ENCODE assay signal across 23 cellular contexts in the genomic region with DNA sequence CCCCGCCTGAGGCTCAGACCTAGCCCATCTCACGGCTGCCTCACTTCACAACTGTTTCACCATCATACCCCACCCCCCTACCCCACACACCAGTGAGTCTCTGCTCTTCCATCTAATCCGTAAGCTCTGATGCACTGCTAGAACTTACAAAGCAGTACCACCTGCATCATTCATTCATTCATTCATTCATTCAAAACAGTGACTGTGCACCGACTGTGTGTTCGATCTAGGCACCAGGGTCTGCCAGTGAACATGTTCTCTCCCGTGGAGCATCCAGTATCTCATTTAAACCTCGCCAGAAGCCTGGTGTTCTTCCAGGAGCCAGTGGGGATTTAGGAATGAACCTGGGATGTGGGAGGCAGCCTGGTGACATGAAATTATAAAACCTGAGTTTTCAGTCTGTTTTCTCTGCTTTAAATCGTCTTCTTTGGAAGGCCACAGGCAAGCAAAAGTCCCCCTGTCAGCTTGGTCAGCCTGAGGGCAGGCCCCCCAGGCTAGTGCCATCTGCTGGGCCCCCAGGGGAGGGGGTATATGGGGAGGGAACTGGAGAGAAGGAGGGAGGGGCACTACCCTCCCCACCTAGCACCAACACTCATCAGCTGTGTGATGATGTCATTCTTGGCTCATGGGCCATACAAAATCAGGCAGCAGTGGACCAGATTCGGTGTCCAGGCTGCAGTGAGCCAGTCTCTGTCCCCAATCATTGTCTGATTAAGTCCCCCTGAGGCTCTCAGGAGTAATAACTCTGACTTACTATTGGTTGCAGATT. TPM values are rescaled to one million over a fixed set of nuclear protein-coding genes. Genes with fewer than 3 reads are reported as not detected.
DNase-seq lines count a peak whose midpoint lies in the region; ATAC-seq, FAIRE-seq and TF ChIP-seq lines count a peak whose summit lies in the region.
"Had no signal": no experiment of that assay in that cellular context is flagged by ENCODE, and none has a peak within 500 bp of the region (broad histone marks: within the 10 kb centered on the region; RNA-seq: fewer than 3 reads in every experiment).

No MANE protein-coding gene starts in this region.

- H3K4me1 ChIP-seq in HEK293 (ENCODE audit: control insufficient read depth, insufficient read depth, low read length) (no peaks in the 10 kb centered on the region), OCI-LY3 (ENCODE audit: low read length) (peaks cover 54% of the 10 kb centered on the region), mesendoderm (ENCODE audit: control insufficient read depth, low read depth, low read length) (no peaks in the 10 kb centered on the region)

- no peaks in the 10 kb centered on the region for H3K36me3 ChIP-seq in HEK293 (ENCODE audit: control insufficient read depth in 2 of 2, insufficient read depth in 1 of 2, low read length in 2 of 2)
- H3K36me3 ChIP-seq in OCI-LY3 (replicated peaks; ENCODE audit: low read depth, low read length) = peaks cover 44% of the 10 kb centered on the region
- H3K36me3 ChIP-seq in bronchial epithelial cell (ENCODE audit: control insufficient read depth, insufficient read depth, low read length) = no peaks in the 10 kb centered on the region
- H3K36me3 ChIP-seq in mesendoderm (ENCODE audit: control insufficient read depth, insufficient read depth, low read length) = no peaks in the 10 kb centered on the region
- H3K36me3 ChIP-seq: BLaER1 had no signal

- no peak overlapping the region for H3K4me3 Mint-ChIP-seq in activated CD8-positive, alpha-beta T cell treated with anti-CD3 and anti-CD28 coated beads, Interleukin-2, amount 10 ng/mL, durations not matched to agents 7 days and 5 days
- H3K4me3 Mint-ChIP-seq: CD4-positive, alpha-beta T cell; H9 had no signal

- H3K79me2 ChIP-seq in OCI-LY3 (ENCODE audit: low read length) (peaks cover 33% of the 10 kb centered on the region), mesendoderm (ENCODE audit: control insufficient read depth, insufficient read depth, low read length) (no peaks in the 10 kb centered on the region)

- H3K56ac ChIP-seq in mesendoderm (ENCODE audit: low read length) = no peak overlapping the region

- H2BK120ac ChIP-seq in mesendoderm (ENCODE audit: low read depth, low read length) = no peak overlapping the region

- H3K9me3 Mint-ChIP-seq in activated CD8-positive, alpha-beta T cell treated with anti-CD3 and anti-CD28 coated beads, Interleukin-2, amount 10 ng/mL, durations not matched to agents 7 days and 5 days (ENCODE audit: insufficient read depth) = no peaks in the 10 kb centered on the region
- H3K9me3 Mint-ChIP-seq: CD4-positive, alpha-beta T cell; H9 had no signal

- no peak for ATAC-seq in activated CD8-positive, alpha-beta T cell treated with anti-CD3 and anti-CD28 coated beads, Interleukin-2, amount 10 ng/mL, durations not matched to agents 7 days and 5 days
- no peak for ATAC-seq in GM21717 (IDR thresholded peaks at IDR 0.05; ENCODE audit: unreplicated experiment)
- ATAC-seq: PC-3 had no signal

- H3K27me3 ChIP-seq in OCI-LY3 (ENCODE audit: low read depth, low read length) (no peaks in the 10 kb centered on the region), bronchial epithelial cell (ENCODE audit: control insufficient read depth, insufficient read depth, low read length) (peaks cover 4% of the 10 kb centered on the region), mesendoderm (ENCODE audit: insufficient read depth, low read length, poor library complexity) (no peaks in the 10 kb centered on the region)
- H3K27me3 ChIP-seq: BLaER1 had no signal

- no peak overlapping the region for H4K5ac ChIP-seq in mesendoderm (ENCODE audit: low read length)

- no peaks in the 10 kb centered on the region for H4K20me1 ChIP-seq in OCI-LY3 (ENCODE audit: insufficient read depth, low read length)
- H4K20me1 ChIP-seq: BLaER1 had no signal

- H3K18ac ChIP-seq in mesendoderm (ENCODE audit: low read length) = no peak overlapping the region

- H3K36me3 Mint-ChIP-seq in activated CD8-positive, alpha-beta T cell treated with anti-CD3 and anti-CD28 coated beads, Interleukin-2, amount 10 ng/mL, durations not matched to agents 7 days and 5 days (ENCODE audit: low read depth) = no peaks in the 10 kb centered on the region

- H3K9me3 ChIP-seq in HEK293 (ENCODE audit: control insufficient read depth, insufficient read depth, low read depth, low read length) (no peaks in the 10 kb centered on the region), OCI-LY3 (ENCODE audit: insufficient read depth, low read length) (no peaks in the 10 kb centered on the region)
- H3K9me3 ChIP-seq: BLaER1 had no signal

- H3K79me1 ChIP-seq in mesendoderm (ENCODE audit: low read length) = no peaks in the 10 kb centered on the region

- H3K4me3 ChIP-seq in HEK293 (ENCODE audit: low read depth, low read length) (no peak overlapping the region), OCI-LY3 (ENCODE audit: low read length) (no peak overlapping the region), bronchial epithelial cell (ENCODE audit: low read depth, low read length) (no peak overlapping the region), mesendoderm (ENCODE audit: low read length) (no peak overlapping the region)
- H3K4me3 ChIP-seq: BLaER1 had no signal

- H2BK5ac ChIP-seq in mesendoderm (ENCODE audit: low read length) = no peak overlapping the region

- H2BK15ac ChIP-seq in mesendoderm (replicated peaks; ENCODE audit: low read depth) = no peak overlapping the region

- H3K9ac ChIP-seq in OCI-LY3 (ENCODE audit: low read length) (no peak overlapping the region), mesendoderm (ENCODE audit: low read length) (no peak overlapping the region)
- H3K9ac ChIP-seq: BLaER1 had no signal

- FAIRE-seq in bronchial epithelial cell (lab: Jason Lieb, UNC) = peak; percentile 52
- FAIRE-seq: GM12892 had no signal

- no peak overlapping the region for H3K23ac ChIP-seq in mesendoderm (ENCODE audit: low read length)

- H2AK5ac ChIP-seq in mesendoderm (ENCODE audit: low read length) = no peak overlapping the region

- no CpG with 5 or more reads among the region's 9 CpGs for WGBS in mesendoderm (ENCODE audit: extremely low coverage, insufficient coverage, low lambda C conversion rate)

- H3K27ac Mint-ChIP-seq in activated CD8-positive, alpha-beta T cell treated with anti-CD3 and anti-CD28 coated beads, Interleukin-2, amount 10 ng/mL, durations not matched to agents 7 days and 5 days = no peak overlapping the region
- H3K27ac Mint-ChIP-seq: CD4-positive, alpha-beta T cell; H9 had no signal

- no peak overlapping the region for H4K8ac ChIP-seq in mesendoderm (ENCODE audit: low read depth, low read length)

- peaks cover 26% of the 10 kb centered on the region for H3K4me1 Mint-ChIP-seq in activated CD8-positive, alpha-beta T cell treated with anti-CD3 and anti-CD28 coated beads, Interleukin-2, amount 10 ng/mL, durations not matched to agents 7 days and 5 days (ENCODE audit: low read depth)

- no peak overlapping the region for H3K27ac ChIP-seq in HEK293 (ENCODE audit: extremely low read depth, low read depth, low read length)
- H3K27ac ChIP-seq in OCI-LY3 (ENCODE audit: low read length) = no peak overlapping the region
- H3K27ac ChIP-seq in mesendoderm (ENCODE audit: low read depth, low read length) = no peak overlapping the region
- H3K27ac ChIP-seq: BLaER1 had no signal

- H3K4me2 ChIP-seq in OCI-LY3 (ENCODE audit: low read length) (peak overlapping the region; percentile 91), mesendoderm (ENCODE audit: low read length) (no peak overlapping the region)
- H3K4me2 ChIP-seq: BLaER1 had no signal

- H3K27me3 Mint-ChIP-seq in activated CD8-positive, alpha-beta T cell treated with anti-CD3 and anti-CD28 coated beads, Interleukin-2, amount 10 ng/mL, durations not matched to agents 7 days and 5 days (ENCODE audit: low read depth) = no peaks in the 10 kb centered on the region

- DNase-seq in bronchial epithelial cell (ENCODE audit: low read depth) = no peak
- peak; percentile 13 for DNase-seq in mesendoderm
- no peak for DNase-seq in activated CD8-positive, alpha-beta T cell treated with anti-CD3 and anti-CD28 coated beads, Interleukin-2, amount 10 ng/mL, durations not matched to agents 7 days and 5 days
- DNase-seq in NCI-H2196 treated with DMSO at 0.1 percent for 48 hours (lab: John Stamatoyannopoulos, UW; ENCODE audit: unreplicated experiment) = no peak
- no peak for DNase-seq in NCI-H146 (lab: John Stamatoyannopoulos, UW)
- DNase-seq: ACHN; CD4-positive, alpha-beta T cell; COR-L47; DMS153; H9; KBM-7; NCI-H1092 treated with DMSO at 0.1 percent for 48 hours; NCI-H1436 treated with DMSO at 0.1 percent for 48 hours; NCI-H2029; NCI-H345; PC-3; RPMI8226 had no signal

- no peak overlapping the region for H2AFZ ChIP-seq in OCI-LY3 (ENCODE audit: low read depth, low read length)

- H3K4ac ChIP-seq in mesendoderm (ENCODE audit: low read depth, low read length) = no peak overlapping the region

- POLR2A ChIA-PET in HEK293 (lab: Yijun Ruan, JAX) = interaction anchor here (1.0 kb wide), 1 partner anchor 39 kb away, joined by 3 read pairs; a partner anchor contains a TSS
- POLR2A ChIA-PET in activated CD8-positive, alpha-beta T cell treated with anti-CD3 and anti-CD28 coated beads, Interleukin-2, amount 10 ng/mL, durations not matched to agents 7 days and 5 days (lab: Charles Lee) = no interaction called here

- CTCF ChIA-PET in HEK293 (lab: Yijun Ruan, JAX) = interaction anchor here (1.2 to 1.4 kb wide), 2 partner anchors 76 to 365 kb away, joined by 3 read pairs; no protein-coding TSS in a partner anchor
- CTCF ChIA-PET in activated CD8-positive, alpha-beta T cell treated with anti-CD3 and anti-CD28 coated beads, Interleukin-2, amount 10 ng/mL, durations not matched to agents 7 days and 5 days (lab: Charles Lee) = interaction anchor here (1.1 to 1.7 kb wide), 2 partner anchors 11 to 24 kb away, joined by 3 to 4 read pairs; no protein-coding TSS in a partner anchor

- TF ChIP-seq CTCF in HEK293 (tag by site-specific recombination; IDR thresholded peaks at IDR 0.05) (peak; percentile 35; the same call in 1 of the 2 replicates), OCI-LY3 (IDR thresholded peaks at IDR 0.05; ENCODE audit: low read depth, low read length) (peak; percentile 17; the same call in 1 of the 2 replicates), bronchial epithelial cell (IDR thresholded peaks at IDR 0.05; ENCODE audit: insufficient read depth, low read length, severe bottlenecking) (no peak)

TF ChIP-seq in HEK293, 187 proteins besides CTCF, POLR2A, EP300 and RAD21 (continues in another document):
- no peak for TF ChIP-seq ZNF624 (tag by site-specific recombination; IDR thresholded peaks at IDR 0.05)

RNA-seq across cellular contexts. Expression of a gene that starts 18.4 kb away (rescaled TPM):
- not detected in 2 replicates for total RNA-seq in bronchial epithelial cell
- polyA plus RNA-seq in mesendoderm (2013, experiment 1 of 2) = 0.03 TPM
- polyA plus RNA-seq in mesendoderm (2013, experiment 2 of 2) = not detected
- 1 to 10 TPM; 1.1 TPM for total RNA-seq in activated CD8-positive, alpha-beta T cell treated with anti-CD3 and anti-CD28 coated beads, Interleukin-2, amount 10 ng/mL, durations not matched to agents 7 days and 5 days
- total RNA-seq: G401, H9 had no signal

RNA-seq across cellular contexts. Expression of a gene that starts 39.6 kb away (rescaled TPM):
- total RNA-seq in bronchial epithelial cell = 7.4 and 22.3 TPM in 2 replicates
- polyA plus RNA-seq in mesendoderm (2013, experiment 1 of 2) = 13.9 TPM
- 13.1 TPM for polyA plus RNA-seq in mesendoderm (2013, experiment 2 of 2)
- 10 to 100 TPM; 34.3 to 35.9 TPM for total RNA-seq in activated CD8-positive, alpha-beta T cell treated with anti-CD3 and anti-CD28 coated beads, Interleukin-2, amount 10 ng/mL, durations not matched to agents 7 days and 5 days

RNA-seq across cellular contexts. Expression of a gene that starts 58.6 kb away (rescaled TPM):
- not detected in 2 replicates for total RNA-seq in bronchial epithelial cell
- polyA plus RNA-seq in mesendoderm (2013, experiment 1 of 2) = 1.2 TPM
- 1.2 TPM for polyA plus RNA-seq in mesendoderm (2013, experiment 2 of 2)
- 100 to 1,000 TPM; 202 to 213 TPM for total RNA-seq in activated CD8-positive, alpha-beta T cell treated with anti-CD3 and anti-CD28 coated beads, Interleukin-2, amount 10 ng/mL, durations not matched to agents 7 days and 5 days
- total RNA-seq: G401, PC-3 had no signal

Comparison
In these comparisons a context has a peak if more than half of its experiments do, and no peak if none do; other contexts are left out.
1. RNA of a gene that starts 58.6 kb away (total RNA-seq): 202 to 213 TPM in activated CD8-positive, alpha-beta T cell treated with anti-CD3 and anti-CD28 coated beads, Interleukin-2, amount 10 ng/mL, durations not matched to agents 7 days and 5 days; not detected in bronchial epithelial cell; every median in the first group is over 100 times any median in the second.